ENCODE assay signal across 1 cellular context in genomic region chr3:42875325-42876151, GRCh38.
TF ChIP-seq lines count a peak whose summit lies in the region.

Gene CYP8B1 (minus strand): TSS chr3:42875879. CDS start chr3:42875816, 63 bp downstream.

TF ChIP-seq in HepG2, 621 proteins besides CTCF, POLR2A, EP300 and RAD21 (continued from another document and continues in another):
- TF ChIP-seq POGK (CRISPR knock-in tag; conservative IDR thresholded peaks at IDR 0.05) (0 out of 2 replicates have a peak, but pooled peaks have one; percentile 32), ADNP (CRISPR knock-in tag; IDR thresholded peaks at IDR 0.05) (peak; percentile 24; the same call in 1 of the 2 replicates), USF2 (IDR thresholded peaks at IDR 0.05; ENCODE audit: low read depth, low read length) (no peak), USF2 (CRISPR knock-in tag; IDR thresholded peaks at IDR 0.05; ENCODE audit: borderline replicate concordance) (peak; percentile 18; the same call in 1 of the 2 replicates), MIER2 (CRISPR knock-in tag; IDR thresholded peaks at IDR 0.05) (peak; percentile 60; the same call in 1 of the 2 replicates), ARNT (IDR thresholded peaks at IDR 0.05) (no peak), PAXIP1 (CRISPR knock-in tag; conservative IDR thresholded peaks at IDR 0.05) (peak; percentile 95), GFI1 (CRISPR knock-in tag; IDR thresholded peaks at IDR 0.05; ENCODE audit: borderline replicate concordance) (peak; percentile 77), ZNF256 (CRISPR knock-in tag; conservative IDR thresholded peaks at IDR 0.05) (0 out of 2 replicates have a peak, but pooled peaks have one; percentile 71), ZBTB40 (IDR thresholded peaks at IDR 0.05) (no peak), ZBTB40 (CRISPR knock-in tag; IDR thresholded peaks at IDR 0.05) (peak; percentile 80), CEBPG (CRISPR knock-in tag; IDR thresholded peaks at IDR 0.05) (peak; percentile 60; the same call in 1 of the 2 replicates), ZNF619 (CRISPR knock-in tag; IDR thresholded peaks at IDR 0.05) (no peak), ZMYM4 (CRISPR knock-in tag; IDR thresholded peaks at IDR 0.05) (peak; percentile 74), RCOR2 (CRISPR knock-in tag; IDR thresholded peaks at IDR 0.05) (peak; percentile 81; the same call in 1 of the 2 replicates), SATB2 (CRISPR knock-in tag; IDR thresholded peaks at IDR 0.05) (0 out of 2 replicates have a peak, but pooled peaks have one; percentile 30), ZNF747 (CRISPR knock-in tag; IDR thresholded peaks at IDR 0.05; ENCODE audit: borderline replicate concordance) (peak; percentile 44; the same call in 1 of the 2 replicates), RARA (CRISPR knock-in tag; IDR thresholded peaks at IDR 0.05) (peak; percentile 71), MTA1 (CRISPR knock-in tag; IDR thresholded peaks at IDR 0.05; ENCODE audit: borderline replicate concordance) (peak; percentile 89), IKZF1 (IDR thresholded peaks at IDR 0.05) (no peak), ZNF414 (CRISPR knock-in tag; IDR thresholded peaks at IDR 0.05) (peak; percentile 91), REL (CRISPR knock-in tag; conservative IDR thresholded peaks at IDR 0.05) (0 out of 2 replicates have a peak, but pooled peaks have one; percentile 16), ZKSCAN8 (CRISPR knock-in tag; IDR thresholded peaks at IDR 0.05; ENCODE audit: borderline replicate concordance) (peak; percentile 64; the same call in 1 of the 2 replicates), ZBTB8A (CRISPR knock-in tag; IDR thresholded peaks at IDR 0.05; ENCODE audit: borderline replicate concordance, low read depth) (no peak), MXD4 (CRISPR knock-in tag; IDR thresholded peaks at IDR 0.05) (0 out of 2 replicates have a peak, but pooled peaks have one; percentile 29), CBX1 (IDR thresholded peaks at IDR 0.05; ENCODE audit: low read depth) (peak; percentile 68), ZNF609 (CRISPR knock-in tag; IDR thresholded peaks at IDR 0.05; ENCODE audit: borderline replicate concordance) (peak; percentile 77)
